26 cellular contexts compared by ENCODE assay signal in genomic region chr18:77635858-77636257, GRCh38.
"Had no signal": no experiment of that assay in that cellular context is flagged by ENCODE, and none has a peak within 500 bp of the region (broad histone marks: within the 10 kb centered on the region; RNA-seq: fewer than 3 reads in every experiment).

No MANE protein-coding gene starts in this region.

- H3K4me3 Mint-ChIP-seq: central memory CD8-positive, alpha-beta T cell; dendritic cell treated with granulocyte-macrophage colony-stimulating factor and Interleukin-4, amounts not matched to agents 40 ng/mL and 50 ng/mL, for 4 days; endodermal cell; memory B cell; mesothelial cell of epicardium; naive B cell; nephron progenitor cell; stimulated activated naive B cell treated with anti-CD40 and anti-IgM and Interleukin-4, amounts not matched to agents 10 μg/mL and 1 μg/mL and 100 μg/mL, for 72 hours; stimulated activated naive CD8-positive, alpha-beta T cell treated with anti-CD3 and anti-CD28 coated beads, Interleukin-15, Interleukin-2, amounts not matched to agents 100 ng/mL and 50 ng/mL, for 24 hours had no signal

- H3K9me3 ChIP-seq: colonic mucosa, left lung, lower lobe of right lung, mucosa of descending colon, prostate gland, spleen, thoracic aorta, transverse colon, upper lobe of right lung had no signal

- H3K27ac ChIP-seq: colonic mucosa, epithelial cell of prostate, foreskin keratinocyte, left lung, lower lobe of right lung, prostate gland, skin epidermis, spleen, thoracic aorta, transverse colon, upper lobe of right lung had no signal

- H3K4me3 ChIP-seq: colonic mucosa, heart right ventricle, left lung, lower lobe of right lung, mucosa of descending colon, prostate gland, skin epidermis, spleen, thoracic aorta, transverse colon, upper lobe of right lung had no signal

- H3K9me3 Mint-ChIP-seq: central memory CD8-positive, alpha-beta T cell; dendritic cell treated with granulocyte-macrophage colony-stimulating factor and Interleukin-4, amounts not matched to agents 40 ng/mL and 50 ng/mL, for 4 days had no signal

- H3K4me1 Mint-ChIP-seq: central memory CD8-positive, alpha-beta T cell; mesothelial cell of epicardium; nephron progenitor cell; stimulated activated naive B cell treated with anti-CD40 and anti-IgM and Interleukin-4, amounts not matched to agents 10 μg/mL and 1 μg/mL and 100 μg/mL, for 72 hours had no signal

- H3K27me3 ChIP-seq: colonic mucosa, foreskin keratinocyte, heart right ventricle, transverse colon, upper lobe of right lung had no signal

- H3K36me3 Mint-ChIP-seq: memory B cell; mesothelial cell of epicardium; naive B cell; stimulated activated naive B cell treated with anti-CD40 and anti-IgM and Interleukin-4, amounts not matched to agents 10 μg/mL and 1 μg/mL and 100 μg/mL, for 72 hours had no signal

- H3K27me3 Mint-ChIP-seq: dendritic cell treated with granulocyte-macrophage colony-stimulating factor and Interleukin-4, amounts not matched to agents 40 ng/mL and 50 ng/mL, for 4 days had no signal

- H3K36me3 ChIP-seq: colonic mucosa, heart right ventricle, left lung, lower lobe of right lung, prostate gland, spleen, thoracic aorta, transverse colon, upper lobe of right lung had no signal

- H3K27ac Mint-ChIP-seq: dendritic cell treated with granulocyte-macrophage colony-stimulating factor and Interleukin-4, amounts not matched to agents 40 ng/mL and 50 ng/mL, for 4 days; endodermal cell; memory B cell; mesothelial cell of epicardium; naive B cell; nephron progenitor cell; stimulated activated naive B cell treated with anti-CD40 and anti-IgM and Interleukin-4, amounts not matched to agents 10 μg/mL and 1 μg/mL and 100 μg/mL, for 72 hours; stimulated activated naive CD8-positive, alpha-beta T cell treated with anti-CD3 and anti-CD28 coated beads, Interleukin-15, Interleukin-2, amounts not matched to agents 100 ng/mL and 50 ng/mL, for 24 hours had no signal

- ATAC-seq: esophagus mucosa; foreskin keratinocyte; mucosa of descending colon; stimulated activated naive B cell treated with anti-CD40 and anti-IgM and Interleukin-4, amounts not matched to agents 10 μg/mL and 1 μg/mL and 100 μg/mL, for 72 hours; upper lobe of right lung had no signal

- DNase-seq: colonic mucosa; effector CD8-positive, alpha-beta T cell; endodermal cell; foreskin keratinocyte; glutamatergic neuron; left lung; lower lobe of right lung; naive B cell; nephron progenitor cell; spleen; stimulated activated CD4-positive, alpha-beta T cell treated with anti-CD3 and anti-CD28 coated beads, Interleukin-4, amount 100 ng/mL, for 4 hours; stimulated activated naive B cell treated with anti-CD40 and anti-IgM and Interleukin-4, amounts not matched to agents 10 μg/mL and 1 μg/mL and 100 μg/mL, for 72 hours; transverse colon; upper lobe of right lung had no signal

- H3K4me1 ChIP-seq: colonic mucosa, foreskin keratinocyte, left lung, lower lobe of right lung, prostate gland, spleen, transverse colon, upper lobe of right lung had no signal
